ENCODE assay signal across 10 cellular contexts in the genomic region with DNA sequence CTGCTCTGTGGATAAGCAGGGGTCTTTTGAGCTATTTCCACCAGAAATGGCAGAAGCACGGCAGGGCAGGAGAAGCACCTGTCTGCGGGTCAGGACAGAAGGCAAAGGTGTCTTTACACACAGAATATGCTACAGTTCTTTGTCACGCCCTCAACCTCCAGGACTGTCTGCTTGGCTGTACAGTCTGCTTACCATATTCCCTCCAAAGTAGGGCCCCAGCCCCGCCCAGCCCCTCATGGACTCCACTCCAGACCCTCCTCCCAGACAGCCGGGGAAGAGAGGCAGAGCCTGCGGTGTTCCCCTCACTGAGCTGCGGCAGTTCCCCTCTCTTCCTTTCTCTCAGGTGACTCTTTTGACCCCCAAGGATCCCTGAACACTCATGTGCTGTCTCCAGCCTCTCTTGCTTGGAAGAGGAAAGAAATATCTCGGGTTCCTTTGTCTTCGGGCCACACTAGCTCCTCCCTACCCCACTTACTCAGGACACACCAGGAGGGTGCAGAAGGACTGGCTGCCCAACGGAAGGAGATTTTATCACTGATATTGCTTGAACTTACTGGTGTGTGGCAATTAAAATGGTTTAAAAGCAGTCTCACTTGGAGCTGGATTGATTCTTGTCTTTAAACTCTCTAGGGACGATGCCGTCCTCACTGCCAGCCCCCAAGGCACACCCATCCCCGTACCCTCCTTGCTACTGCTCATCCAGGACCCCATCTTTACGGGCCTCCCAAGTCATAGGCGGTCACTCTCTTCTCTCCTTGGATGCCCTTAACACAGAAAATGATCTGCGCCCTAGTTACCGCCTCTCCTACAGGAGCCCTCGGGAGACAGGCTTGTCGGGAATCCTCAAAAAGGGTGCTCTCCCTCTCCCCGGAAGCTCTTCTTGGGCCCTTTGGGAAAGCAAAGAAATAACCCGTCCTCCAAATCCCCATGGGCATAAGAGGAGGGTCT.
DNase-seq lines count a peak whose midpoint lies in the region; ATAC-seq, FAIRE-seq and TF ChIP-seq lines count a peak whose summit lies in the region.
"Had no signal": no experiment of that assay in that cellular context is flagged by ENCODE, and none has a peak within 500 bp of the region (broad histone marks: within the 10 kb centered on the region; RNA-seq: fewer than 3 reads in every experiment).

No MANE protein-coding gene starts in this region.

- H3K36me3 ChIP-seq in GM23338 (ENCODE audit: insufficient read depth) (no peaks in the 10 kb centered on the region), gastroesophageal sphincter (no peaks in the 10 kb centered on the region), small intestine (ENCODE audit: control insufficient read depth in 2 of 2, insufficient read depth in 2 of 2, low read length in 2 of 2) (no peaks in the 10 kb centered on the region), A673 (ENCODE audit: insufficient read depth, low read length, poor library complexity, severe bottlenecking) (no peaks in the 10 kb centered on the region)

- H3K4me1 Mint-ChIP-seq in GM23338, result peaks cover 55% of the 10 kb centered on the region

- no peak for ATAC-seq in GM23338
- ATAC-seq in gastroesophageal sphincter, result no peak
- no peak for ATAC-seq in omental fat pad (ENCODE audit: low FRiP score)
- ATAC-seq in GM18517 (IDR thresholded peaks at IDR 0.05; ENCODE audit: unreplicated experiment), result no peak

- peaks cover 16% of the 10 kb centered on the region; the same call in 1 of the 2 replicates for H3F3A ChIP-seq in GM23338 (replicated peaks; ENCODE audit: low read depth)

- WGBS in gastroesophageal sphincter (ENCODE audit: low coverage in 1 of 2), 2 donors, result 88 to 95% methylated on average over 11 to 15 of the region's 21 CpGs
- WGBS in small intestine, 3 donors, result 26 to 60% (median 50%) methylated on average over 21 of the region's 21 CpGs

- peak overlapping the region; percentile 10 for H3K27ac Mint-ChIP-seq in GM23338

- DNase-seq in GM23338 (ENCODE audit: low spot score) (no peak), RPMI8226 (peak; percentile 1), small intestine (peak; percentile 70), omental fat pad (ENCODE audit: low spot score) (no peak), A673 (ENCODE audit: low spot score) (no peak)
- no peak for DNase-seq in stimulated activated CD4-positive, alpha-beta T cell treated with anti-CD3 and anti-CD28 coated beads, Interleukin-4, amount 100 ng/mL, for 4 hours
- DNase-seq: NCI-H1436 treated with DMSO at 0.1 percent for 48 hours had no signal

- H3K79me2 ChIP-seq in GM23338 (replicated peaks; ENCODE audit: insufficient read depth), result no peaks in the 10 kb centered on the region

- intact Hi-C loops in A673 (cut with micrococcal nuclease; ENCODE audit: unreplicated experiment), result no loop called here

- no peak overlapping the region for H3K4me3 ChIP-seq in GM23338
- no peak overlapping the region for H3K4me3 ChIP-seq in gastroesophageal sphincter
- no peak overlapping the region for H3K4me3 ChIP-seq in small intestine (ENCODE audit: low read depth in 1 of 2, low read length in 2 of 2)
- H3K4me3 ChIP-seq in A673 (ENCODE audit: low read depth, low read length, poor library complexity, severe bottlenecking), result no peak overlapping the region

- H3K36me3 Mint-ChIP-seq in GM23338 (ENCODE audit: low read depth), result no peaks in the 10 kb centered on the region

- H3K4me1 ChIP-seq in GM23338 (ENCODE audit: insufficient read depth) (peaks cover 32% of the 10 kb centered on the region), gastroesophageal sphincter (peaks cover 2 to 77% (median 32%) of the 10 kb centered on the region in 3 donors), small intestine (ENCODE audit: control insufficient read depth in 2 of 2, insufficient read depth in 1 of 2, low read depth in 1 of 2, low read length in 1 of 2) (peaks cover 17 to 29% of the 10 kb centered on the region in 2 donors), A673 (ENCODE audit: insufficient read depth, low read length, poor library complexity, severe bottlenecking) (peaks cover 5% of the 10 kb centered on the region)

- no peak for TF ChIP-seq POLR2A in gastroesophageal sphincter (IDR thresholded peaks at IDR 0.05)

- POLR2A ChIA-PET in A673 (lab: Charles Lee; ENCODE audit: low non-redundant PET), result no interaction called here

- H3K27me3 Mint-ChIP-seq in GM23338 (ENCODE audit: insufficient read depth, low read depth, poor library complexity), result peaks cover 5% of the 10 kb centered on the region

- no peak overlapping the region for H3K4me2 ChIP-seq in GM23338

- no TSS peak for BruUV-seq in A673 (replicated peaks; lab: Mats Ljungman, UMichigan)

- H3K27me3 ChIP-seq in GM23338 (ENCODE audit: insufficient read depth) (no peaks in the 10 kb centered on the region), gastroesophageal sphincter (no peaks in the 10 kb centered on the region), small intestine (ENCODE audit: control insufficient read depth in 2 of 2, insufficient read depth in 2 of 2, low read length in 2 of 2) (no peaks in the 10 kb centered on the region), A673 (replicated peaks; ENCODE audit: insufficient read depth, low read depth, low read length, poor library complexity) (no peaks in the 10 kb centered on the region)

- H3K9me2 ChIP-seq in GM23338 (ENCODE audit: insufficient read depth), result no peaks in the 10 kb centered on the region

- no peak for FAIRE-seq in small intestine (lab: Jason Lieb, UNC)

- no peak for TF ChIP-seq CTCF in GM23338 (conservative IDR thresholded peaks at IDR 0.05; ENCODE audit: low read depth in 2 of 2)
- TF ChIP-seq CTCF in gastroesophageal sphincter (IDR thresholded peaks at IDR 0.05), result no peak
- TF ChIP-seq CTCF in omental fat pad (IDR thresholded peaks at IDR 0.05), result no peak
- no peak for TF ChIP-seq CTCF in A673 (conservative IDR thresholded peaks at IDR 0.05; ENCODE audit: low read depth, low read length)

- no peak for TF ChIP-seq EP300 in gastroesophageal sphincter (IDR thresholded peaks at IDR 0.05)

- H4K20me1 ChIP-seq in GM23338 (replicated peaks; ENCODE audit: insufficient read depth), result no peaks in the 10 kb centered on the region

- CTCF ChIA-PET in A673 (lab: Charles Lee), result no interaction called here

- H3K9me3 ChIP-seq in gastroesophageal sphincter, result no peaks in the 10 kb centered on the region
- no peaks in the 10 kb centered on the region for H3K9me3 ChIP-seq in small intestine (ENCODE audit: control insufficient read depth, low read depth)
- H3K9me3 ChIP-seq in A673 (ENCODE audit: low read depth, low read length, poor library complexity, severe bottlenecking), result no peaks in the 10 kb centered on the region

- no peaks in the 10 kb centered on the region; the same call in 2 of the 3 replicates for H3K9me3 Mint-ChIP-seq in GM23338

- H3K4me3 Mint-ChIP-seq in GM23338, result no peak overlapping the region

- H3K27ac ChIP-seq in GM23338 (ENCODE audit: low read depth), result no peak overlapping the region
- peak overlapping the region in 3 of 4 donors; percentile 82 to 87 (median 86) for H3K27ac ChIP-seq in gastroesophageal sphincter
- peak overlapping the region; percentile 87 to 97 for H3K27ac ChIP-seq in small intestine (ENCODE audit: low read depth in 1 of 2, low read length in 1 of 2)
- no peak overlapping the region for H3K27ac ChIP-seq in A673 (ENCODE audit: low read depth, low read length, poor library complexity, severe bottlenecking)
- H3K27ac ChIP-seq: epithelial cell of prostate had no signal

- peak overlapping the region; percentile 66 for H2AFZ ChIP-seq in GM23338

TF ChIP-seq in GM23338, 12 proteins besides CTCF, POLR2A, EP300 and RAD21:
- no peak for TF ChIP-seq EZH2 (IDR thresholded peaks at IDR 0.05; ENCODE audit: low read depth, unreplicated experiment)
TF ChIP-seq in GM23338: peak in this region for 0.

Comparison
In these comparisons a context has a peak if more than half of its experiments do, and no peak if none do; other contexts are left out.
1. DNase-seq: peak in RPMI8226 (single experiment) and small intestine (single experiment); none in GM23338 (single experiment), omental fat pad (single experiment), stimulated activated CD4-positive, alpha-beta T cell treated with anti-CD3 and anti-CD28 coated beads, Interleukin-4, amount 100 ng/mL, for 4 hours (0 of 2) and A673 (single experiment).
2. H3K27ac ChIP-seq: peak in gastroesophageal sphincter (3 of 4) and small intestine (2 of 2); none in GM23338 (single experiment) and A673 (single experiment).